In the genomic region with DNA sequence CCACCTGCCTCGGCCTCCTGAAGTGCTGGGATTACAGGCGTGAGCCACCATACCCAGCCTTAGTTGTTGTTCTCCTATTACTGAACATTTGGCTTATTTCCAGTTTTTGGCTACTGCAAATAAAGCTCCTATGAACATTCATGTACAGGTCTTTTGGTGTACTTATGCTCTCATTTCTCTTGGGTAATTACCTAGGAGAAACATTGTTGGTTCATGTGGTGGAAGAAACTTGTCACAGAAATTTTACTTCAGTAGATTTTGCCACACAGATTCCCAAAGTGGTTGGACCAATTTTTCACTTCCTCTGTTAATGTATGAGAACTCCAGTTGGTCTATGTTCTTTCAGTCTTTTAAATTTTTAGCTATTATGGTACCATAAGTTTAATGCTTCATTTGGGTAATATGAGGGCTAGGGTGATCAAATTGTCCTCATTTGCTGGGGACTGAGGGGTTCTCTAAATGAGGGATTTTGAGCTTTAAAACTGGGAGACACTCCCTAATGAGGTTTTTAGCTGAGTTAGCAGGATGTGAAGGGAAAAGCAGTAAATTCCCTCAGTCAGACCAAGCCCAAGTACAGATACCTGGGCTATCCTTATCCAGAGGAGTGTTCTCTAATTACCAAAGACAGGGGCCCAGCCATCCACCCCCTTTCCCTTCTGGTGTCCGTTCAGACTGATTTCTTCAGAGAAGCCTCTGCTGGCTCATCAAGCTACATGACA, we compare ENCODE assay signal across 13 cellular contexts. TPM values are rescaled to one million over a fixed set of nuclear protein-coding genes. Genes with fewer than 3 reads are reported as not detected.
DNase-seq lines count a peak whose midpoint lies in the region; ATAC-seq and TF ChIP-seq lines count a peak whose summit lies in the region.
"Had no signal": no experiment of that assay in that cellular context is flagged by ENCODE, and none has a peak within 500 bp of the region (broad histone marks: within the 10 kb centered on the region; RNA-seq: fewer than 3 reads in every experiment).

No MANE protein-coding gene starts in this region.

- DNase-seq in NCI-H82 (lab: John Stamatoyannopoulos, UW) (peak; percentile 45), NCI-H82 treated with DMSO at 0.1 percent for 48 hours (lab: John Stamatoyannopoulos, UW; ENCODE audit: unreplicated experiment) (no peak), NCI-H146 treated with DMSO at 0.1 percent for 48 hours (lab: John Stamatoyannopoulos, UW; ENCODE audit: unreplicated experiment) (peak; percentile 42), SHP77 treated with DMSO at 0.1 percent for 48 hours (lab: John Stamatoyannopoulos, UW) (peak; percentile 17), GM13976 (ENCODE audit: low spot score) (no peak), posterior cingulate gyrus (no peak)
- no peak for DNase-seq in stimulated activated naive B cell treated with anti-CD40 and anti-IgM and Interleukin-4, amounts not matched to agents 10 μg/mL and 1 μg/mL and 100 μg/mL, for 72 hours
- DNase-seq in activated CD8-positive, alpha-beta T cell treated with anti-CD3 and anti-CD28 coated beads, Interleukin-2, amount 10 ng/mL, durations not matched to agents 7 days and 5 days: no peak
- DNase-seq: activated CD8-positive, alpha-beta T cell treated with anti-CD3 and anti-CD28 coated beads for 36 hours; activated naive CD4-positive, alpha-beta T cell treated with Interleukin-2 at 50 U/mL for 16 hours; heart right ventricle; KG1; ovary had no signal

- peak overlapping the region; percentile 56 for H3K27ac Mint-ChIP-seq in stimulated activated naive B cell treated with anti-CD40 and anti-IgM and Interleukin-4, amounts not matched to agents 10 μg/mL and 1 μg/mL and 100 μg/mL, for 72 hours
- no peak overlapping the region for H3K27ac Mint-ChIP-seq in activated CD8-positive, alpha-beta T cell treated with anti-CD3 and anti-CD28 coated beads, Interleukin-2, amount 10 ng/mL, durations not matched to agents 7 days and 5 days
- H3K27ac Mint-ChIP-seq: activated CD8-positive, alpha-beta T cell treated with anti-CD3 and anti-CD28 coated beads for 36 hours had no signal

- no peaks in the 10 kb centered on the region for H3K9me3 Mint-ChIP-seq in stimulated activated naive B cell treated with anti-CD40 and anti-IgM and Interleukin-4, amounts not matched to agents 10 μg/mL and 1 μg/mL and 100 μg/mL, for 72 hours
- no peaks in the 10 kb centered on the region for H3K9me3 Mint-ChIP-seq in activated CD8-positive, alpha-beta T cell treated with anti-CD3 and anti-CD28 coated beads, Interleukin-2, amount 10 ng/mL, durations not matched to agents 7 days and 5 days (ENCODE audit: insufficient read depth)
- H3K9me3 Mint-ChIP-seq: activated CD8-positive, alpha-beta T cell treated with anti-CD3 and anti-CD28 coated beads for 36 hours had no signal

- ATAC-seq in stimulated activated naive B cell treated with anti-CD40 and anti-IgM and Interleukin-4, amounts not matched to agents 10 μg/mL and 1 μg/mL and 100 μg/mL, for 72 hours (replicated peaks): peak; percentile 69 to 81
- no peak for ATAC-seq in activated CD8-positive, alpha-beta T cell treated with anti-CD3 and anti-CD28 coated beads, Interleukin-2, amount 10 ng/mL, durations not matched to agents 7 days and 5 days
- ATAC-seq: activated CD8-positive, alpha-beta T cell treated with anti-CD3 and anti-CD28 coated beads for 36 hours; heart right ventricle had no signal

- peaks cover 0 to 2% of the 10 kb centered on the region in 2 donors for H3K36me3 Mint-ChIP-seq in stimulated activated naive B cell treated with anti-CD40 and anti-IgM and Interleukin-4, amounts not matched to agents 10 μg/mL and 1 μg/mL and 100 μg/mL, for 72 hours
- no peaks in the 10 kb centered on the region for H3K36me3 Mint-ChIP-seq in activated CD8-positive, alpha-beta T cell treated with anti-CD3 and anti-CD28 coated beads, Interleukin-2, amount 10 ng/mL, durations not matched to agents 7 days and 5 days (ENCODE audit: low read depth)

- peak overlapping the region in 1 of 2 donors; percentile 59 for H3K4me3 Mint-ChIP-seq in stimulated activated naive B cell treated with anti-CD40 and anti-IgM and Interleukin-4, amounts not matched to agents 10 μg/mL and 1 μg/mL and 100 μg/mL, for 72 hours
- H3K4me3 Mint-ChIP-seq in activated CD8-positive, alpha-beta T cell treated with anti-CD3 and anti-CD28 coated beads, Interleukin-2, amount 10 ng/mL, durations not matched to agents 7 days and 5 days: no peak overlapping the region
- H3K4me3 Mint-ChIP-seq: activated CD8-positive, alpha-beta T cell treated with anti-CD3 and anti-CD28 coated beads for 36 hours had no signal

- intact Hi-C loops in posterior cingulate gyrus (cut with DNase I): no loop called here

- in situ Hi-C loops in GM13976 (cut with MboI; ENCODE audit: low sequenced_read_pairs, unreplicated experiment): no loop called here

- no peak for TF ChIP-seq CTCF in GM13976 (IDR thresholded peaks at IDR 0.05; ENCODE audit: borderline replicate concordance, control extremely low read depth, extremely low read depth, insufficient read depth, missing control alignments)

- CTCF ChIA-PET in activated CD8-positive, alpha-beta T cell treated with anti-CD3 and anti-CD28 coated beads, Interleukin-2, amount 10 ng/mL, durations not matched to agents 7 days and 5 days (lab: Charles Lee): interaction anchor here (0.5 to 0.7 kb wide), 2 partner anchors 43 to 61 kb away, joined by 3 read pairs; no protein-coding TSS in a partner anchor

- peaks cover 7 to 48% of the 10 kb centered on the region in 2 donors for H3K4me1 Mint-ChIP-seq in stimulated activated naive B cell treated with anti-CD40 and anti-IgM and Interleukin-4, amounts not matched to agents 10 μg/mL and 1 μg/mL and 100 μg/mL, for 72 hours
- peaks cover 1% of the 10 kb centered on the region for H3K4me1 Mint-ChIP-seq in activated CD8-positive, alpha-beta T cell treated with anti-CD3 and anti-CD28 coated beads, Interleukin-2, amount 10 ng/mL, durations not matched to agents 7 days and 5 days (ENCODE audit: low read depth)

- no peaks in the 10 kb centered on the region for H3K27me3 Mint-ChIP-seq in stimulated activated naive B cell treated with anti-CD40 and anti-IgM and Interleukin-4, amounts not matched to agents 10 μg/mL and 1 μg/mL and 100 μg/mL, for 72 hours
- H3K27me3 Mint-ChIP-seq in activated CD8-positive, alpha-beta T cell treated with anti-CD3 and anti-CD28 coated beads, Interleukin-2, amount 10 ng/mL, durations not matched to agents 7 days and 5 days (ENCODE audit: low read depth): no peaks in the 10 kb centered on the region
- H3K27me3 Mint-ChIP-seq: activated CD8-positive, alpha-beta T cell treated with anti-CD3 and anti-CD28 coated beads for 36 hours had no signal

- POLR2A ChIA-PET in activated CD8-positive, alpha-beta T cell treated with anti-CD3 and anti-CD28 coated beads, Interleukin-2, amount 10 ng/mL, durations not matched to agents 7 days and 5 days (lab: Charles Lee): no interaction called here

RNA-seq across cellular contexts. Expression of gene MTA3, which starts 33.9 kb away (rescaled TPM):
- total RNA-seq in activated CD8-positive, alpha-beta T cell treated with anti-CD3 and anti-CD28 coated beads, Interleukin-2, amount 10 ng/mL, durations not matched to agents 7 days and 5 days: 10 to 100 TPM; 26.2 to 33.4 TPM

Comparison
In these comparisons a context has a peak if more than half of its experiments do, and no peak if none do; other contexts are left out.
1. DNase-seq: peak in NCI-H82 (single experiment), NCI-H146 treated with DMSO at 0.1 percent for 48 hours (single experiment) and SHP77 treated with DMSO at 0.1 percent for 48 hours (single experiment); none in NCI-H82 treated with DMSO at 0.1 percent for 48 hours (single experiment), stimulated activated naive B cell treated with anti-CD40 and anti-IgM and Interleukin-4, amounts not matched to agents 10 μg/mL and 1 μg/mL and 100 μg/mL, for 72 hours (single experiment), GM13976 (single experiment), activated CD8-positive, alpha-beta T cell treated with anti-CD3 and anti-CD28 coated beads, Interleukin-2, amount 10 ng/mL, durations not matched to agents 7 days and 5 days (single experiment) and posterior cingulate gyrus (0 of 10).